In genomic region chr6:35718911-35719381, GRCh38 we compare ENCODE assay signal across 1 cellular context.
TF ChIP-seq lines count a peak whose summit lies in the region.

No MANE protein-coding gene starts in this region.

TF ChIP-seq in GM12878, 131 proteins besides CTCF, POLR2A, EP300 and RAD21 (continued from another document):
- TF ChIP-seq, protein P1, sequence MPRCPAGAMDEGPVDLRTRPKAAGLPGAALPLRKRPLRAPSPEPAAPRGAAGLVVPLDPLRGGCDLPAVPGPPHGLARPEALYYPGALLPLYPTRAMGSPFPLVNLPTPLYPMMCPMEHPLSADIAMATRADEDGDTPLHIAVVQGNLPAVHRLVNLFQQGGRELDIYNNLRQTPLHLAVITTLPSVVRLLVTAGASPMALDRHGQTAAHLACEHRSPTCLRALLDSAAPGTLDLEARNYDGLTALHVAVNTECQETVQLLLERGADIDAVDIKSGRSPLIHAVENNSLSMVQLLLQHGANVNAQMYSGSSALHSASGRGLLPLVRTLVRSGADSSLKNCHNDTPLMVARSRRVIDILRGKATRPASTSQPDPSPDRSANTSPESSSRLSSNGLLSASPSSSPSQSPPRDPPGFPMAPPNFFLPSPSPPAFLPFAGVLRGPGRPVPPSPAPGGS (IDR thresholded peaks at IDR 0.05; ENCODE audit: borderline replicate concordance, insufficient read depth, low read depth, low read length, poor library complexity, severe bottlenecking): no peak
- TF ChIP-seq, protein P2, sequence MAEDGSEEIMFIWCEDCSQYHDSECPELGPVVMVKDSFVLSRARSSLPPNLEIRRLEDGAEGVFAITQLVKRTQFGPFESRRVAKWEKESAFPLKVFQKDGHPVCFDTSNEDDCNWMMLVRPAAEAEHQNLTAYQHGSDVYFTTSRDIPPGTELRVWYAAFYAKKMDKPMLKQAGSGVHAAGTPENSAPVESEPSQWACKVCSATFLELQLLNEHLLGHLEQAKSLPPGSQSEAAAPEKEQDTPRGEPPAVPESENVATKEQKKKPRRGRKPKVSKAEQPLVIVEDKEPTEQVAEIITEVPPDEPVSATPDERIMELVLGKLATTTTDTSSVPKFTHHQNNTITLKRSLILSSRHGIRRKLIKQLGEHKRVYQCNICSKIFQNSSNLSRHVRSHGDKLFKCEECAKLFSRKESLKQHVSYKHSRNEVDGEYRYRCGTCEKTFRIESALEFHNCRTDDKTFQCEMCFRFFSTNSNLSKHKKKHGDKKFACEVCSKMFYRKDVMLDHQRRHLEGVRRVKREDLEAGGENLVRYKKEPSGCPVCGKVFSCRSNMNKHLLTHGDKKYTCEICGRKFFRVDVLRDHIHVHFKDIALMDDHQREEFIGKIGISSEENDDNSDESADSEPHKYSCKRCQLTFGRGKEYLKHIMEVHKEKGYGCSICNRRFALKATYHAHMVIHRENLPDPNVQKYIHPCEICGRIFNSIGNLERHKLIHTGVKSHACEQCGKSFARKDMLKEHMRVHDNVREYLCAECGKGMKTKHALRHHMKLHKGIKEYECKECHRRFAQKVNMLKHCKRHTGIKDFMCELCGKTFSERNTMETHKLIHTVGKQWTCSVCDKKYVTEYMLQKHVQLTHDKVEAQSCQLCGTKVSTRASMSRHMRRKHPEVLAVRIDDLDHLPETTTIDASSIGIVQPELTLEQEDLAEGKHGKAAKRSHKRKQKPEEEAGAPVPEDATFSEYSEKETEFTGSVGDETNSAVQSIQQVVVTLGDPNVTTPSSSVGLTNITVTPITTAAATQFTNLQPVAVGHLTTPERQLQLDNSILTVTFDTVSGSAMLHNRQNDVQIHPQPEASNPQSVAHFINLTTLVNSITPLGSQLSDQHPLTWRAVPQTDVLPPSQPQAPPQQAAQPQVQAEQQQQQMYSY (CRISPR knock-in tag; IDR thresholded peaks at IDR 0.05): no peak
TF ChIP-seq in GM12878: peak in this region for 11.
